ENCODE assay signal across 8 cellular contexts in the genomic region with DNA sequence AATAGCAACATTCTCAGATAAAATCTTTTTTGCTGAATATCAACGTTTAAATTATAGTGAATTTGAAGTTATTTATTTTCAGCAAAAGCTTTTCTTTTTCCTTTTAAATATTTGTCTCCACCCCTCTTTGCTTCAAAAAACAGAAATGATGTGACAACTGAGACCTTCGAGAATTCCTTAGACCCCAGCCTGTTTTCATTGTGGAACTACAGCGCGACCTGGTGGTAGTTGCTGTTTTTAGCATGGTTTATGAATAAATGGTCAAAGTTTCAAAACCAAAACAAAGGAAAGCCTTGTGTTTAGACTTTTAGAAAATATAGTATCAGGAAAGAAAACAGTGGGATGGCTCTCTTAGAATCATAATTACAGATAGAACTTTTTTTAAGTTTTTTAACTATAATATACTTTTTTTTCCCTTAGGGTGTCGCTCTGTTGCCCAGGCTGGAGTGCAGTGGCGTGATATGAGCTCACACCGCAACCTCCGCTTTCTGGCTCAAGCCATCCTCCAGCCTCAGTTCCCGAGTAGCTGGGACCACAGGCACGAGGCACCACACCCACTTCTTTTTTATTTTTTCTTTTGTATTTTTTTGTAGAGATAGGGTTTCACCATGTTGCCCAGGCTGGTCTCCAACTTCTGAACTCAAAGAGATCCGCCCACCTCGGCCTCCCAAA. TPM values are rescaled to one million over a fixed set of nuclear protein-coding genes. Genes with fewer than 3 reads are reported as not detected.
A peak's percentile ranks its signal among the peaks of the same experiment; 100 is the strongest.
DNase-seq lines count a peak whose midpoint lies in the region; ATAC-seq, FAIRE-seq and TF ChIP-seq lines count a peak whose summit lies in the region.

No MANE protein-coding gene starts in this region.

- no peak overlapping the region for H3K56ac ChIP-seq in mesendoderm (ENCODE audit: low read length)

- TF ChIP-seq POLR2A in stomach (IDR thresholded peaks at IDR 0.05), result no peak

- H3K4me2 ChIP-seq in mesendoderm (ENCODE audit: low read length), result no peak overlapping the region

- no peaks in the 10 kb centered on the region for H3K27me3 Mint-ChIP-seq in WTC11 (ENCODE audit: low read depth)

- TF ChIP-seq CTCF in D721Med (IDR thresholded peaks at IDR 0.05; ENCODE audit: insufficient read depth, missing control alignments), result peak; percentile 97
- TF ChIP-seq CTCF in WTC11 (IDR thresholded peaks at IDR 0.05), result peak; percentile 51
- TF ChIP-seq CTCF in stomach (IDR thresholded peaks at IDR 0.05), result peak in 5 of 7 experiments; percentile 32 to 66 (median 60)

- ATAC-seq in GM21825 (IDR thresholded peaks at IDR 0.05; ENCODE audit: unreplicated experiment) (peak; percentile 62), WTC11 (peak; percentile 72)

- FAIRE-seq in D721Med (lab: Jason Lieb, UNC), result peak; percentile 94

- WGBS in mesendoderm (ENCODE audit: extremely low coverage, insufficient coverage, low lambda C conversion rate), result no CpG with 5 or more reads among the region's 12 CpGs
- WGBS in stomach, 5 donors, result 31 to 40% (median 36%) methylated on average over 12 of the region's 12 CpGs

- CTCF ChIA-PET in WTC11 (lab: Charles Lee), result interaction anchor here (0.5 to 3.2 kb wide), 19 partner anchors 10 to 571 kb away, joined by 3 to 40 read pairs (median 5); a partner anchor contains a TSS

- TF ChIP-seq EP300 in stomach (IDR thresholded peaks at IDR 0.05), result no peak

- intact Hi-C loops in stomach (cut with DNase I; ENCODE audit: low total_unique reads), result no loop called here

- H3K27ac ChIP-seq in mesendoderm (ENCODE audit: low read depth, low read length) (no peak overlapping the region), stomach (no peak overlapping the region)

- H3K79me2 ChIP-seq in mesendoderm (ENCODE audit: control insufficient read depth, insufficient read depth, low read length), result no peaks in the 10 kb centered on the region

- H3K27ac Mint-ChIP-seq in WTC11, result no peak overlapping the region

- H3K18ac ChIP-seq in mesendoderm (ENCODE audit: low read length), result no peak overlapping the region

- no peak overlapping the region for H3K4me3 Mint-ChIP-seq in WTC11

- no peak overlapping the region for H2AK5ac ChIP-seq in mesendoderm (ENCODE audit: low read length)

- H3K4me1 ChIP-seq in mesendoderm (ENCODE audit: control insufficient read depth, low read depth, low read length) (no peaks in the 10 kb centered on the region), stomach (peaks cover 0 to 16% (median 5%) of the 10 kb centered on the region in 4 donors)

- peaks cover 23% of the 10 kb centered on the region for H3K4me1 Mint-ChIP-seq in WTC11

- no peaks in the 10 kb centered on the region for H3K79me1 ChIP-seq in mesendoderm (ENCODE audit: low read length)

- no peak overlapping the region for H4K8ac ChIP-seq in mesendoderm (ENCODE audit: low read depth, low read length)

- peaks cover 12% of the 10 kb centered on the region for H3K9me3 Mint-ChIP-seq in WTC11

- H3K23ac ChIP-seq in mesendoderm (ENCODE audit: low read length), result no peak overlapping the region

- H3K36me3 Mint-ChIP-seq in WTC11, result peaks cover 5% of the 10 kb centered on the region; the same call in 1 of the 2 replicates

- no peak overlapping the region for H4K5ac ChIP-seq in mesendoderm (ENCODE audit: low read length)

- peak; percentile 42 for DNase-seq in D721Med (ENCODE audit: insufficient read length, low spot score)
- DNase-seq in NCI-H1105 (lab: John Stamatoyannopoulos, UW), result peak; percentile 22
- peak; percentile 70 for DNase-seq in WTC11 (ENCODE audit: low spot score)
- DNase-seq in effector CD8-positive, alpha-beta T cell (lab: John Stamatoyannopoulos, UW), result peak; percentile 1
- peak; percentile 75 for DNase-seq in mesendoderm
- peak; percentile 55 for DNase-seq in stomach
- no peak for DNase-seq in NCI-H2107 (lab: John Stamatoyannopoulos, UW)

- H2BK120ac ChIP-seq in mesendoderm (ENCODE audit: low read depth, low read length), result no peak overlapping the region

- POLR2A ChIA-PET in WTC11 (lab: Charles Lee), result interaction anchor here (0.6 kb wide), 1 partner anchor 616 kb away, joined by 3 read pairs; no protein-coding TSS in a partner anchor

- H2BK5ac ChIP-seq in mesendoderm (ENCODE audit: low read length), result no peak overlapping the region

- no peak overlapping the region for H3K9ac ChIP-seq in mesendoderm (ENCODE audit: low read length)

- H3K27me3 ChIP-seq in mesendoderm (ENCODE audit: insufficient read depth, low read length, poor library complexity) (no peaks in the 10 kb centered on the region), stomach (no peaks in the 10 kb centered on the region)

- H3K4me3 ChIP-seq in mesendoderm (ENCODE audit: low read length) (no peak overlapping the region), stomach (peak overlapping the region in 1 of 4 donors; percentile 4)

- H3K4ac ChIP-seq in mesendoderm (ENCODE audit: low read depth, low read length), result no peak overlapping the region

- H3K36me3 ChIP-seq in mesendoderm (ENCODE audit: control insufficient read depth, insufficient read depth, low read length) (no peaks in the 10 kb centered on the region), stomach (no peaks in the 10 kb centered on the region)

- no peaks in the 10 kb centered on the region for H3K9me3 ChIP-seq in stomach

- no peak overlapping the region for H2BK15ac ChIP-seq in mesendoderm (replicated peaks; ENCODE audit: low read depth)

TF ChIP-seq in WTC11, 78 proteins besides CTCF, POLR2A, EP300 and RAD21:
- TF ChIP-seq RELA (CRISPR knock-in tag; IDR thresholded peaks at IDR 0.05; ENCODE audit: borderline replicate concordance) (no peak), MYBL2 (CRISPR knock-in tag; IDR thresholded peaks at IDR 0.05) (no peak), ZNF423 (CRISPR knock-in tag; IDR thresholded peaks at IDR 0.05) (no peak)
- TF ChIP-seq, protein P1, sequence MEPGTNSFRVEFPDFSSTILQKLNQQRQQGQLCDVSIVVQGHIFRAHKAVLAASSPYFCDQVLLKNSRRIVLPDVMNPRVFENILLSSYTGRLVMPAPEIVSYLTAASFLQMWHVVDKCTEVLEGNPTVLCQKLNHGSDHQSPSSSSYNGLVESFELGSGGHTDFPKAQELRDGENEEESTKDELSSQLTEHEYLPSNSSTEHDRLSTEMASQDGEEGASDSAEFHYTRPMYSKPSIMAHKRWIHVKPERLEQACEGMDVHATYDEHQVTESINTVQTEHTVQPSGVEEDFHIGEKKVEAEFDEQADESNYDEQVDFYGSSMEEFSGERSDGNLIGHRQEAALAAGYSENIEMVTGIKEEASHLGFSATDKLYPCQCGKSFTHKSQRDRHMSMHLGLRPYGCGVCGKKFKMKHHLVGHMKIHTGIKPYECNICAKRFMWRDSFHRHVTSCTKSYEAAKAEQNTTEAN (CRISPR knock-in tag; IDR thresholded peaks at IDR 0.05), result no peak

RNA-seq across cellular contexts. Expression of a gene that starts 26.8 kb away (rescaled TPM):
- total RNA-seq in WTC11 (2021) (42.3 to 43.7 TPM (median 43.4 TPM) in 3 replicates), stomach (10 to 100 TPM in 4 of 5 donors, 1 to 10 TPM in 1; 7.8 to 31.8 (median 20.6) TPM)
- 14.4 TPM for polyA plus RNA-seq in mesendoderm (2013, experiment 1 of 2)
- 14.5 TPM for polyA plus RNA-seq in mesendoderm (2013, experiment 2 of 2)
- 1 to 10 TPM; 5.1 to 6.3 (median 6.0) TPM for polyA plus RNA-seq in stomach
